In the genomic region with DNA sequence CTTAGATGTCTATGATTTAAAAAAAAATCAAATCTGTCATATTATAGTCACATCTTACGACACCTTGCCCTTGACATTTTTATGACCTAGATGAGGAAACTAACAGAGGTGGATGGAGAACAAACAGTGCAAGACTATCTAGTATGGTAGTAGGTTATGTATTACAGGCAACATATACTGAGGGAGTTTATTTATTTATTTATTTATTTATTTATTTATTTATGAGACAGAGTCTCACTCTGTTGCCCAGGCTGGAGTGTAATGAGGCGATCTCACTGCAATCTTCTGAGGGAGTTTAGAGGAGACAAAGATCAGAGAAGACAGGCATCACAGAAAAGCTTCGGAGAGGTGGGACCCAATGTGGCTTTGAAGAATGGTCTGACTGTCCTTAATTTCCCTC, we compare ENCODE assay signal across 1 cellular context.
TF ChIP-seq lines count a peak whose summit lies in the region.

No MANE protein-coding gene starts in this region.

TF ChIP-seq in HEK293, 187 proteins besides CTCF, POLR2A, EP300 and RAD21 (continued from another document and continues in another):
- TF ChIP-seq, protein P1, sequence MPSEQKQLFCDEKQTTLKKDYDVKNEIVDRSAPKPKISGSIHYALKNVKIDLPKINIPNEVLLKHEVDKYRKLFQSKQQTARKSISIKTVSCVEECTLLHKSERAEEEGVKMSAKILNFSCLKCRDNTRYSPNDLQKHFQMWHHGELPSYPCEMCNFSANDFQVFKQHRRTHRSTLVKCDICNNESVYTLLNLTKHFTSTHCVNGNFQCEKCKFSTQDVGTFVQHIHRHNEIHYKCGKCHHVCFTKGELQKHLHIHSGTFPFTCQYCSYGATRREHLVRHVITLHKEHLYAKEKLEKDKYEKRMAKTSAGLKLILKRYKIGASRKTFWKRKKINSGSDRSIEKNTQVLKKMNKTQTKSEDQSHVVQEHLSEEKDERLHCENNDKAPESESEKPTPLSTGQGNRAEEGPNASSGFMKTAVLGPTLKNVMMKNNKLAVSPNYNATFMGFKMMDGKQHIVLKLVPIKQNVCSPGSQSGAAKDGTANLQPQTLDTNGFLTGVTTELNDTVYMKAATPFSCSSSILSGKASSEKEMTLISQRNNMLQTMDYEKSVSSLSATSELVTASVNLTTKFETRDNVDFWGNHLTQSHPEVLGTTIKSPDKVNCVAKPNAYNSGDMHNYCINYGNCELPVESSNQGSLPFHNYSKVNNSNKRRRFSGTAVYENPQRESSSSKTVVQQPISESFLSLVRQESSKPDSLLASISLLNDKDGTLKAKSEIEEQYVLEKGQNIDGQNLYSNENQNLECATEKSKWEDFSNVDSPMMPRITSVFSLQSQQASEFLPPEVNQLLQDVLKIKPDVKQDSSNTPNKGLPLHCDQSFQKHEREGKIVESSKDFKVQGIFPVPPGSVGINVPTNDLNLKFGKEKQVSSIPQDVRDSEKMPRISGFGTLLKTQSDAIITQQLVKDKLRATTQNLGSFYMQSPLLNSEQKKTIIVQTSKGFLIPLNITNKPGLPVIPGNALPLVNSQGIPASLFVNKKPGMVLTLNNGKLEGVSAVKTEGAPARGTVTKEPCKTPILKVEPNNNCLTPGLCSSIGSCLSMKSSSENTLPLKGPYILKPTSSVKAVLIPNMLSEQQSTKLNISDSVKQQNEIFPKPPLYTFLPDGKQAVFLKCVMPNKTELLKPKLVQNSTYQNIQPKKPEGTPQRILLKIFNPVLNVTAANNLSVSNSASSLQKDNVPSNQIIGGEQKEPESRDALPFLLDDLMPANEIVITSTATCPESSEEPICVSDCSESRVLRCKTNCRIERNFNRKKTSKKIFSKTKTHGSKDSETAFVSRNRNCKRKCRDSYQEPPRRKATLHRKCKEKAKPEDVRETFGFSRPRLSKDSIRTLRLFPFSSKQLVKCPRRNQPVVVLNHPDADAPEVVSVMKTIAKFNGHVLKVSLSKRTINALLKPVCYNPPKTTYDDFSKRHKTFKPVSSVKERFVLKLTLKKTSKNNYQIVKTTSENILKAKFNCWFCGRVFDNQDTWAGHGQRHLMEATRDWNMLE (tag by site-specific recombination; conservative IDR thresholded peaks at IDR 0.05; ENCODE audit: low read depth): peak; percentile 81
- TF ChIP-seq TRIM28 (IDR thresholded peaks at IDR 0.05; ENCODE audit: borderline replicate concordance, low read length): no peak
- no peak for TF ChIP-seq ZNF146 (tag by site-specific recombination; IDR thresholded peaks at IDR 0.05)
- no peak for TF ChIP-seq KLF1 (tag by site-specific recombination; IDR thresholded peaks at IDR 0.05)
- no peak for TF ChIP-seq ZNF791 (tag by site-specific recombination; IDR thresholded peaks at IDR 0.05)
- no peak for TF ChIP-seq ZNF239 (tag by site-specific recombination; IDR thresholded peaks at IDR 0.05)
- no peak for TF ChIP-seq ZNF473 (tag by site-specific recombination; IDR thresholded peaks at IDR 0.05)
- TF ChIP-seq ZNF785 (tag by site-specific recombination; IDR thresholded peaks at IDR 0.05): no peak
- TF ChIP-seq WT1 (tag by site-specific recombination; IDR thresholded peaks at IDR 0.05): no peak
- no peak for TF ChIP-seq ZNF202 (tag by site-specific recombination; IDR thresholded peaks at IDR 0.05; ENCODE audit: borderline replicate concordance)
- no peak for TF ChIP-seq SP3 (tag by site-specific recombination; IDR thresholded peaks at IDR 0.05)
- TF ChIP-seq ZNF621 (tag by site-specific recombination; IDR thresholded peaks at IDR 0.05): no peak
- peak; percentile 81 for TF ChIP-seq ZNF394 (tag by site-specific recombination; IDR thresholded peaks at IDR 0.05; ENCODE audit: borderline replicate concordance)
- no peak for TF ChIP-seq FEZF1 (tag by site-specific recombination; IDR thresholded peaks at IDR 0.05)
- TF ChIP-seq, protein P2, sequence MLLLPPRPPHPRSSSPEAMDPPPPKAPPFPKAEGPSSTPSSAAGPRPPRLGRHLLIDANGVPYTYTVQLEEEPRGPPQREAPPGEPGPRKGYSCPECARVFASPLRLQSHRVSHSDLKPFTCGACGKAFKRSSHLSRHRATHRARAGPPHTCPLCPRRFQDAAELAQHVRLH (tag by site-specific recombination; IDR thresholded peaks at IDR 0.05): no peak
- no peak for TF ChIP-seq MYNN (tag by site-specific recombination; IDR thresholded peaks at IDR 0.05; ENCODE audit: borderline replicate concordance)
- no peak for TF ChIP-seq ZFP41 (tag by site-specific recombination; IDR thresholded peaks at IDR 0.05; ENCODE audit: borderline replicate concordance)
- TF ChIP-seq ZNF302 (tag by site-specific recombination; IDR thresholded peaks at IDR 0.05; ENCODE audit: low read depth): no peak
- TF ChIP-seq ZNF830 (tag by site-specific recombination; IDR thresholded peaks at IDR 0.05; ENCODE audit: low read depth): no peak
- TF ChIP-seq, protein P3, sequence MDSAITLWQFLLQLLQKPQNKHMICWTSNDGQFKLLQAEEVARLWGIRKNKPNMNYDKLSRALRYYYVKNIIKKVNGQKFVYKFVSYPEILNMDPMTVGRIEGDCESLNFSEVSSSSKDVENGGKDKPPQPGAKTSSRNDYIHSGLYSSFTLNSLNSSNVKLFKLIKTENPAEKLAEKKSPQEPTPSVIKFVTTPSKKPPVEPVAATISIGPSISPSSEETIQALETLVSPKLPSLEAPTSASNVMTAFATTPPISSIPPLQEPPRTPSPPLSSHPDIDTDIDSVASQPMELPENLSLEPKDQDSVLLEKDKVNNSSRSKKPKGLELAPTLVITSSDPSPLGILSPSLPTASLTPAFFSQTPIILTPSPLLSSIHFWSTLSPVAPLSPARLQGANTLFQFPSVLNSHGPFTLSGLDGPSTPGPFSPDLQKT (IDR thresholded peaks at IDR 0.05; ENCODE audit: borderline replicate concordance, low read depth, low read length): no peak
- TF ChIP-seq ZNF362 (tag by site-specific recombination; IDR thresholded peaks at IDR 0.05): no peak
- no peak for TF ChIP-seq ZNF624 (tag by site-specific recombination; IDR thresholded peaks at IDR 0.05)
- TF ChIP-seq ZNF157 (tag by site-specific recombination; IDR thresholded peaks at IDR 0.05): no peak
- TF ChIP-seq HIC1 (tag by site-specific recombination; IDR thresholded peaks at IDR 0.05): no peak
- 0 out of 2 replicates have a peak, but pooled peaks have one; percentile 30 for TF ChIP-seq ZNF140 (tag by site-specific recombination; IDR thresholded peaks at IDR 0.05)
- TF ChIP-seq ZNF221 (tag by site-specific recombination; IDR thresholded peaks at IDR 0.05; ENCODE audit: borderline replicate concordance): no peak
- no peak for TF ChIP-seq ZNF274 (IDR thresholded peaks at IDR 0.05; ENCODE audit: low read length)
- TF ChIP-seq ZNF274 (tag by site-specific recombination; IDR thresholded peaks at IDR 0.05; ENCODE audit: borderline replicate concordance): no peak
- TF ChIP-seq ZNF423 (tag by site-specific recombination; IDR thresholded peaks at IDR 0.05): no peak
- TF ChIP-seq, protein P4, sequence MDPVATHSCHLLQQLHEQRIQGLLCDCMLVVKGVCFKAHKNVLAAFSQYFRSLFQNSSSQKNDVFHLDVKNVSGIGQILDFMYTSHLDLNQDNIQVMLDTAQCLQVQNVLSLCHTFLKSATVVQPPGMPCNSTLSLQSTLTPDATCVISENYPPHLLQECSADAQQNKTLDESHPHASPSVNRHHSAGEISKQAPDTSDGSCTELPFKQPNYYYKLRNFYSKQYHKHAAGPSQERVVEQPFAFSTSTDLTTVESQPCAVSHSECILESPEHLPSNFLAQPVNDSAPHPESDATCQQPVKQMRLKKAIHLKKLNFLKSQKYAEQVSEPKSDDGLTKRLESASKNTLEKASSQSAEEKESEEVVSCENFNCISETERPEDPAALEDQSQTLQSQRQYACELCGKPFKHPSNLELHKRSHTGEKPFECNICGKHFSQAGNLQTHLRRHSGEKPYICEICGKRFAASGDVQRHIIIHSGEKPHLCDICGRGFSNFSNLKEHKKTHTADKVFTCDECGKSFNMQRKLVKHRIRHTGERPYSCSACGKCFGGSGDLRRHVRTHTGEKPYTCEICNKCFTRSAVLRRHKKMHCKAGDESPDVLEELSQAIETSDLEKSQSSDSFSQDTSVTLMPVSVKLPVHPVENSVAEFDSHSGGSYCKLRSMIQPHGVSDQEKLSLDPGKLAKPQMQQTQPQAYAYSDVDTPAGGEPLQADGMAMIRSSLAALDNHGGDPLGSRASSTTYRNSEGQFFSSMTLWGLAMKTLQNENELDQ (tag by site-specific recombination; IDR thresholded peaks at IDR 0.05; ENCODE audit: low read depth): no peak
- peak; percentile 48; the same call in 1 of the 2 replicates for TF ChIP-seq ZNF404 (tag by site-specific recombination; IDR thresholded peaks at IDR 0.05)
- no peak for TF ChIP-seq ZBTB44 (tag by site-specific recombination; IDR thresholded peaks at IDR 0.05)
- no peak for TF ChIP-seq ZEB2 (tag by site-specific recombination; IDR thresholded peaks at IDR 0.05)
- TF ChIP-seq ZFP37 (tag by site-specific recombination; IDR thresholded peaks at IDR 0.05): no peak
- no peak for TF ChIP-seq OVOL3 (tag by site-specific recombination; IDR thresholded peaks at IDR 0.05)
- TF ChIP-seq, protein P5, sequence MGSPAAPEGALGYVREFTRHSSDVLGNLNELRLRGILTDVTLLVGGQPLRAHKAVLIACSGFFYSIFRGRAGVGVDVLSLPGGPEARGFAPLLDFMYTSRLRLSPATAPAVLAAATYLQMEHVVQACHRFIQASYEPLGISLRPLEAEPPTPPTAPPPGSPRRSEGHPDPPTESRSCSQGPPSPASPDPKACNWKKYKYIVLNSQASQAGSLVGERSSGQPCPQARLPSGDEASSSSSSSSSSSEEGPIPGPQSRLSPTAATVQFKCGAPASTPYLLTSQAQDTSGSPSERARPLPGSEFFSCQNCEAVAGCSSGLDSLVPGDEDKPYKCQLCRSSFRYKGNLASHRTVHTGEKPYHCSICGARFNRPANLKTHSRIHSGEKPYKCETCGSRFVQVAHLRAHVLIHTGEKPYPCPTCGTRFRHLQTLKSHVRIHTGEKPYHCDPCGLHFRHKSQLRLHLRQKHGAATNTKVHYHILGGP (tag by site-specific recombination; IDR thresholded peaks at IDR 0.05): no peak
- TF ChIP-seq ZNF24 (tag by site-specific recombination; IDR thresholded peaks at IDR 0.05): no peak
- TF ChIP-seq, protein P6, sequence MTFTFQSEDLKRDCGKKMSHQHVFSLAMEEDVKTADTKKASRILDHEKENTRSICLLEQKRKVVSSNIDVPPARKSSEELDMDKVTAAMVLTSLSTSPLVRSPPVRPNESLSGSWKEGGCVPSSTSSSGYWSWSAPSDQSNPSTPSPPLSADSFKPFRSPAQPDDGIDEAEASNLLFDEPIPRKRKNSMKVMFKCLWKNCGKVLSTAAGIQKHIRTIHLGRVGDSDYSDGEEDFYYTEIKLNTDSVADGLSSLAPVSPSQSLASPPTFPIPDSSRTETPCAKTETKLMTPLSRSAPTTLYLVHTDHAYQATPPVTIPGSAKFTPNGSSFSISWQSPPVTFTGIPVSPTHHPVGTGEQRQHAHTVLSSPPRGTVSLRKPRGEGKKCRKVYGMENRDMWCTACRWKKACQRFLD (tag by site-specific recombination; IDR thresholded peaks at IDR 0.05): no peak
- TF ChIP-seq, protein P7, sequence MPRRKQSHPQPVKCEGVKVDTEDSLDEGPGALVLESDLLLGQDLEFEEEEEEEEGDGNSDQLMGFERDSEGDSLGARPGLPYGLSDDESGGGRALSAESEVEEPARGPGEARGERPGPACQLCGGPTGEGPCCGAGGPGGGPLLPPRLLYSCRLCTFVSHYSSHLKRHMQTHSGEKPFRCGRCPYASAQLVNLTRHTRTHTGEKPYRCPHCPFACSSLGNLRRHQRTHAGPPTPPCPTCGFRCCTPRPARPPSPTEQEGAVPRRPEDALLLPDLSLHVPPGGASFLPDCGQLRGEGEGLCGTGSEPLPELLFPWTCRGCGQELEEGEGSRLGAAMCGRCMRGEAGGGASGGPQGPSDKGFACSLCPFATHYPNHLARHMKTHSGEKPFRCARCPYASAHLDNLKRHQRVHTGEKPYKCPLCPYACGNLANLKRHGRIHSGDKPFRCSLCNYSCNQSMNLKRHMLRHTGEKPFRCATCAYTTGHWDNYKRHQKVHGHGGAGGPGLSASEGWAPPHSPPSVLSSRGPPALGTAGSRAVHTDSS (tag by site-specific recombination; IDR thresholded peaks at IDR 0.05): no peak
- TF ChIP-seq, protein P8, sequence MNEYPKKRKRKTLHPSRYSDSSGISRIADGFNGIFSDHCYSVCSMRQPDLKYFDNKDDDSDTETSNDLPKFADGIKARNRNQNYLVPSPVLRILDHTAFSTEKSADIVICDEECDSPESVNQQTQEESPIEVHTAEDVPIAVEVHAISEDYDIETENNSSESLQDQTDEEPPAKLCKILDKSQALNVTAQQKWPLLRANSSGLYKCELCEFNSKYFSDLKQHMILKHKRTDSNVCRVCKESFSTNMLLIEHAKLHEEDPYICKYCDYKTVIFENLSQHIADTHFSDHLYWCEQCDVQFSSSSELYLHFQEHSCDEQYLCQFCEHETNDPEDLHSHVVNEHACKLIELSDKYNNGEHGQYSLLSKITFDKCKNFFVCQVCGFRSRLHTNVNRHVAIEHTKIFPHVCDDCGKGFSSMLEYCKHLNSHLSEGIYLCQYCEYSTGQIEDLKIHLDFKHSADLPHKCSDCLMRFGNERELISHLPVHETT (tag by site-specific recombination; IDR thresholded peaks at IDR 0.05): no peak
- no peak for TF ChIP-seq ZNF114 (tag by site-specific recombination; IDR thresholded peaks at IDR 0.05)
